Comparison of ENCODE assay signal across 1 cellular context in the genomic region with DNA sequence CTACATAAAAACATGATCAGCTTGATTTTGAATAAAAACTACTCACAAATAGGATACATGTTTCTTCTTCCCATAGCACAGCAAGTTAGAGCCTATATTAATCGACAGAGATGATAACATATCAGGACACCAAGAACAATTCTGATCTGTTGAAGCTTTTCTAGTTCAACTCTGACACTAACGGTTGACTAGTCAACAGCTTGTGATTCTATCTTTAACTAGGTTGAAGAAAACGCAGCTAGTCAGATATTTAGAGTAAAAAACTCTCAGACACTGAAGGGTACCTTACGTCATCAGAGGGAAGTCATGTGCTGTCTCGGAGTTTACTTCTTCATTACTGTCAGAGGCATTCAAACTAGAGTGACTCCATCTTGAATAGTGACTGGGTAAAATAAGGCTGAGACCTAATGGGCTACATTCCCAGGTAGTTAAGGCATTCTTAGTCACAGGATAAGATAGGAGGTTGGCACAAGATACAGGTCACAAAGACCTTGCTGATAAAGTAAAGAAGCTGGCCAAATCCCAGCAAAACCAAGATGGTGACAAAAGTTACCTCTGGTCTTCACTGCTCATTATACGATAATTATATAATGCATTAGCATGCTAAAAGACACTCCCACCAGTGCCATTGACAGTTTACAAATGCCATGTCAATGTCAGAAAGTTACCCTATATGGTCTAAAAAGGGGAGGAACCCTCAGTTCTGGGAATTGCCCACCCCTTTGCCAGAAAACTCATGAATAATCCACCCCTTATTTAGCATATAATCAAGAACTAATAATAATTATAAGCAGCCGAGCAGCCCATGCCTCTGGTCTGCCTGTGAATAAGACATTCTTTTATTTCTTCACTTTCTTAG.
TF ChIP-seq lines count a peak whose summit lies in the region.

No MANE protein-coding gene starts in this region.

TF ChIP-seq in H1, 55 proteins besides CTCF, POLR2A, EP300 and RAD21 (continued from another document):
- TF ChIP-seq, protein P1, sequence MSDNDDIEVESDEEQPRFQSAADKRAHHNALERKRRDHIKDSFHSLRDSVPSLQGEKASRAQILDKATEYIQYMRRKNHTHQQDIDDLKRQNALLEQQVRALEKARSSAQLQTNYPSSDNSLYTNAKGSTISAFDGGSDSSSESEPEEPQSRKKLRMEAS (IDR thresholded peaks at IDR 0.05): no peak
- TF ChIP-seq BACH1 (IDR thresholded peaks at IDR 0.05; ENCODE audit: low read length) (no peak), RNF2 (IDR thresholded peaks at IDR 0.05; ENCODE audit: borderline replicate concordance, low read depth, low read length, missing control alignments, poor library complexity, severe bottlenecking) (no peak), JUN (IDR thresholded peaks at IDR 0.05; ENCODE audit: low read depth, low read length) (no peak), CBX5 (IDR thresholded peaks at IDR 0.05; ENCODE audit: low read depth, low read length) (no peak), NRF1 (IDR thresholded peaks at IDR 0.05; ENCODE audit: low read depth, low read length) (no peak)
